1 cellular context compared by ENCODE assay signal in genomic region chr19:2154587-2155075, GRCh38.
A peak's percentile ranks its signal among the peaks of the same experiment; 100 is the strongest.
TF ChIP-seq lines count a peak whose summit lies in the region.

No MANE protein-coding gene starts in this region.

TF ChIP-seq in SK-N-SH treated with all-trans-retinoic acid at 6 μM for 48 hours, 23 proteins besides CTCF, POLR2A, EP300 and RAD21:
- no peak for TF ChIP-seq PPARA (CRISPR knock-in tag; IDR thresholded peaks at IDR 0.05; ENCODE audit: borderline replicate concordance)
- TF ChIP-seq POU6F1 (CRISPR knock-in tag; IDR thresholded peaks at IDR 0.05; ENCODE audit: borderline replicate concordance, low read depth), result no peak
- no peak for TF ChIP-seq OSR1 (CRISPR knock-in tag; IDR thresholded peaks at IDR 0.05)
- no peak for TF ChIP-seq ZNF565 (CRISPR knock-in tag; conservative IDR thresholded peaks at IDR 0.05; ENCODE audit: low read depth)
- TF ChIP-seq CSRNP3 (CRISPR knock-in tag; IDR thresholded peaks at IDR 0.05), result no peak
- TF ChIP-seq TSHZ2 (CRISPR knock-in tag; IDR thresholded peaks at IDR 0.05), result no peak
- no peak for TF ChIP-seq ZNF70 (CRISPR knock-in tag; IDR thresholded peaks at IDR 0.05)
- TF ChIP-seq TCF4 (CRISPR knock-in tag; IDR thresholded peaks at IDR 0.05; ENCODE audit: borderline replicate concordance), result no peak
- TF ChIP-seq CREB5 (CRISPR knock-in tag; IDR thresholded peaks at IDR 0.05; ENCODE audit: low read depth), result peak; percentile 50; the same call in 1 of the 2 replicates
- no peak for TF ChIP-seq ESRRG (CRISPR knock-in tag; IDR thresholded peaks at IDR 0.05)
- TF ChIP-seq TOX (CRISPR knock-in tag; IDR thresholded peaks at IDR 0.05; ENCODE audit: borderline replicate concordance), result no peak
- TF ChIP-seq ISL1 (CRISPR knock-in tag; IDR thresholded peaks at IDR 0.05), result peak; percentile 45
TF ChIP-seq in SK-N-SH treated with all-trans-retinoic acid at 6 μM for 48 hours: peak in this region for 2.
